Comparison of ENCODE assay signal across 10 cellular contexts in genomic region chr21:42232176-42232825, GRCh38. TPM values are rescaled to one million over a fixed set of nuclear protein-coding genes. Genes with fewer than 3 reads are reported as not detected.
DNase-seq lines count a peak whose midpoint lies in the region; ATAC-seq and TF ChIP-seq lines count a peak whose summit lies in the region.
"Had no signal": no experiment of that assay in that cellular context is flagged by ENCODE, and none has a peak within 500 bp of the region (broad histone marks: within the 10 kb centered on the region; RNA-seq: fewer than 3 reads in every experiment).

No MANE protein-coding gene starts in this region.

- no peaks in the 10 kb centered on the region for H3K9me3 Mint-ChIP-seq in CD8-positive, alpha-beta T cell
- peaks cover 5% of the 10 kb centered on the region for H3K9me3 Mint-ChIP-seq in activated naive CD8-positive, alpha-beta T cell treated with anti-CD3 and anti-CD28 coated beads for 36 hours
- H3K9me3 Mint-ChIP-seq in nephron: no peaks in the 10 kb centered on the region

- no peaks in the 10 kb centered on the region for H3K27me3 ChIP-seq in CD8-positive, alpha-beta T cell (ENCODE audit: insufficient read depth, low read length)

- intact Hi-C loops in CD8-positive, alpha-beta T cell (cut with DNase I, micrococcal nuclease): loop anchor here (2.0 to 10.0 kb wide), 4 partner anchors 170 to 218 kb away; partner anchors contain the start of gene ZBTB21 (in 1 of the 2)

- peak overlapping the region; percentile 95 for H3K27ac Mint-ChIP-seq in CD8-positive, alpha-beta T cell
- H3K27ac Mint-ChIP-seq in activated naive CD8-positive, alpha-beta T cell treated with anti-CD3 and anti-CD28 coated beads for 36 hours: peak overlapping the region; percentile 97
- H3K27ac Mint-ChIP-seq in nephron: peak overlapping the region in 2 of 3 experiments; percentile 70 to 88

- peaks cover 10% of the 10 kb centered on the region for H3K36me3 Mint-ChIP-seq in CD8-positive, alpha-beta T cell
- peaks cover 13% of the 10 kb centered on the region for H3K36me3 Mint-ChIP-seq in activated naive CD8-positive, alpha-beta T cell treated with anti-CD3 and anti-CD28 coated beads for 36 hours
- no peaks in the 10 kb centered on the region for H3K36me3 Mint-ChIP-seq in nephron (ENCODE audit: low read depth)

- H3K27me3 Mint-ChIP-seq in CD8-positive, alpha-beta T cell (ENCODE audit: low read depth): no peaks in the 10 kb centered on the region
- no peaks in the 10 kb centered on the region for H3K27me3 Mint-ChIP-seq in activated naive CD8-positive, alpha-beta T cell treated with anti-CD3 and anti-CD28 coated beads for 36 hours
- peaks cover 54% of the 10 kb centered on the region for H3K27me3 Mint-ChIP-seq in nephron (ENCODE audit: low read depth)

- H3K4me3 Mint-ChIP-seq in CD8-positive, alpha-beta T cell: peak overlapping the region; percentile 72
- peak overlapping the region; percentile 36 for H3K4me3 Mint-ChIP-seq in activated naive CD8-positive, alpha-beta T cell treated with anti-CD3 and anti-CD28 coated beads for 36 hours
- H3K4me3 Mint-ChIP-seq in nephron: no peak overlapping the region

- peak overlapping the region; percentile 69 for H3K27ac ChIP-seq in CD8-positive, alpha-beta T cell (ENCODE audit: low read depth, low read length)
- H3K27ac ChIP-seq in KOPT-K1 (ENCODE audit: low read depth, low read length, poor library complexity, severe bottlenecking): peak overlapping the region; percentile 99

- H3K36me3 ChIP-seq in CD8-positive, alpha-beta T cell (ENCODE audit: insufficient read depth, low read length): no peaks in the 10 kb centered on the region
- H3K36me3 ChIP-seq in KOPT-K1 (ENCODE audit: insufficient read depth, low read length): no peaks in the 10 kb centered on the region

- peaks cover 94% of the 10 kb centered on the region for H3K4me1 Mint-ChIP-seq in CD8-positive, alpha-beta T cell (ENCODE audit: low read depth)
- H3K4me1 Mint-ChIP-seq in activated naive CD8-positive, alpha-beta T cell treated with anti-CD3 and anti-CD28 coated beads for 36 hours: peaks cover 87% of the 10 kb centered on the region
- H3K4me1 Mint-ChIP-seq in nephron: peaks cover 58% of the 10 kb centered on the region

- CTCF ChIA-PET in CD8-positive, alpha-beta T cell (lab: Charles Lee): interaction anchor here (1.2 to 4.1 kb wide), 5 partner anchors 8 to 43 kb away, joined by 4 to 21 read pairs (median 9); no protein-coding TSS in a partner anchor
- CTCF ChIA-PET in GM10248 (lab: Yijun Ruan, JAX): interaction anchor here (0.8 to 4.7 kb wide), 7 partner anchors 8 to 125 kb away, joined by 3 to 32 read pairs (median 12); no protein-coding TSS in a partner anchor

- TF ChIP-seq CTCF in CD8-positive, alpha-beta T cell (IDR thresholded peaks at IDR 0.05): no peak
- TF ChIP-seq CTCF in nephron (IDR thresholded peaks at IDR 0.05; ENCODE audit: unreplicated experiment in 3 of 3) (no peak), GM10248 (IDR thresholded peaks at IDR 0.05; ENCODE audit: control extremely low read depth, extremely low read depth, low read depth, missing control alignments) (no peak)

- peak in 1 of 7 experiments; percentile 47 for DNase-seq in CD8-positive, alpha-beta T cell
- no peak for DNase-seq in activated naive CD8-positive, alpha-beta T cell treated with anti-CD3 and anti-CD28 coated beads for 36 hours
- no peak for DNase-seq in GM10248 (ENCODE audit: extremely low spot score)
- DNase-seq in DMS 273 (lab: John Stamatoyannopoulos, UW; ENCODE audit: unreplicated experiment): no peak
- DNase-seq: activated CD4-positive, alpha-beta T cell treated with anti-CD3 and anti-CD28 coated beads for 1 hour; NCI-H526 treated with DMSO at 0.1 percent for 48 hours had no signal

- POLR2A ChIA-PET in CD8-positive, alpha-beta T cell (lab: Charles Lee): interaction anchor here (2.8 kb wide), 1 partner anchor 12 kb away, joined by 12 read pairs; the partner anchor contains the start of gene ABCG1
- POLR2A ChIA-PET in GM10248 (lab: Yijun Ruan, JAX): interaction anchor here (0.6 kb wide), 1 partner anchor 212 kb away, joined by 4 read pairs; no protein-coding TSS in a partner anchor

- H3K9me3 ChIP-seq in CD8-positive, alpha-beta T cell (ENCODE audit: low read length): no peaks in the 10 kb centered on the region
- H3K9me3 ChIP-seq in KOPT-K1 (ENCODE audit: insufficient read depth, low read length, poor library complexity, severe bottlenecking): no peaks in the 10 kb centered on the region

- H3K4me3 ChIP-seq in CD8-positive, alpha-beta T cell (ENCODE audit: low read depth, low read length): peak overlapping the region; percentile 1

- ATAC-seq in CD8-positive, alpha-beta T cell: no peak
- ATAC-seq in HG02885 (IDR thresholded peaks at IDR 0.05; ENCODE audit: poor library complexity, unreplicated experiment) (no peak), HG02642 (IDR thresholded peaks at IDR 0.05; ENCODE audit: poor library complexity, unreplicated experiment) (no peak)

- peaks cover 80% of the 10 kb centered on the region for H3K4me1 ChIP-seq in CD8-positive, alpha-beta T cell (ENCODE audit: insufficient read depth, low read length)

RNA-seq across cellular contexts. Expression of gene ABCG1, which starts 13.4 kb away (rescaled TPM):
- 100 to 1,000 TPM; 119 to 123 TPM for total RNA-seq in CD8-positive, alpha-beta T cell
- 10 to 100 TPM in 1 of 2 experiments, 1 to 10 TPM in 1; 9.8 to 11.1 TPM for total RNA-seq in activated naive CD8-positive, alpha-beta T cell treated with anti-CD3 and anti-CD28 coated beads for 36 hours

Comparison
In these comparisons a context has a peak if more than half of its experiments do, and no peak if none do; other contexts are left out.
1. H3K4me3 Mint-ChIP-seq: peak in CD8-positive, alpha-beta T cell (single experiment) and activated naive CD8-positive, alpha-beta T cell treated with anti-CD3 and anti-CD28 coated beads for 36 hours (single experiment); none in nephron (0 of 3).
2. RNA of gene ABCG1, which starts 13.4 kb away (total RNA-seq): 119 to 123 TPM in CD8-positive, alpha-beta T cell; 9.8 to 11.1 TPM in activated naive CD8-positive, alpha-beta T cell treated with anti-CD3 and anti-CD28 coated beads for 36 hours; every median in the first group is over 4 times any median in the second.
3. Peak in every context shown above with its lines, with median percentiles within 50 percentile points of each other: H3K27ac Mint-ChIP-seq.